9 cellular contexts compared by ENCODE assay signal in genomic region chr10:62814901-62815372, GRCh38. TPM values are rescaled to one million over a fixed set of nuclear protein-coding genes. Genes with fewer than 3 reads are reported as not detected.
DNase-seq lines count a peak whose midpoint lies in the region; ATAC-seq and TF ChIP-seq lines count a peak whose summit lies in the region.
"Had no signal": no experiment of that assay in that cellular context is flagged by ENCODE, and none has a peak within 500 bp of the region (broad histone marks: within the 10 kb centered on the region; RNA-seq: fewer than 3 reads in every experiment).

No MANE protein-coding gene starts in this region.

- TF ChIP-seq CTCF in GM06990 (IDR thresholded peaks at IDR 0.05; ENCODE audit: insufficient read depth, low read length, poor library complexity, severe bottlenecking) (no peak), fibroblast of the aortic adventitia (IDR thresholded peaks at IDR 0.05; ENCODE audit: insufficient read depth, low read length) (no peak)

- H3K36me3 ChIP-seq in GM06990 (ENCODE audit: control insufficient read depth, insufficient read depth, low read length) = peaks cover 7% of the 10 kb centered on the region

- ATAC-seq in HG02642 (IDR thresholded peaks at IDR 0.05; ENCODE audit: poor library complexity, unreplicated experiment) (no peak), HG02678 (IDR thresholded peaks at IDR 0.05; ENCODE audit: unreplicated experiment) (no peak)

- DNase-seq in GM06990 (ENCODE audit: extremely low read depth, insufficient read length) (no peak), fibroblast of the aortic adventitia (ENCODE audit: low read depth) (no peak), skeletal muscle cell (ENCODE audit: low read depth) (no peak), MV-4-11 (lab: John Stamatoyannopoulos, UW) (no peak), pons (ENCODE audit: low spot score) (no peak)
- peak; percentile 43 to 53 for DNase-seq in activated CD4-positive, alpha-beta T cell treated with anti-CD3 and anti-CD28 coated beads, Interleukin-2, amount 50 U/mL, for 4 hours

- H3K27me3 ChIP-seq in GM06990 (replicated peaks; ENCODE audit: control insufficient read depth, insufficient read depth, low read length) = no peaks in the 10 kb centered on the region; the same call in none of the 2 replicates

- H3K4me3 ChIP-seq in GM06990 (replicated peaks; ENCODE audit: low read depth, low read length) (peak overlapping the region; percentile 68), fibroblast of the aortic adventitia (ENCODE audit: low read depth, low read length) (peak overlapping the region; percentile 73), skeletal muscle cell (ENCODE audit: low read depth, low read length) (peak overlapping the region; percentile 64)

RNA-seq across cellular contexts. Expression of gene EGR2, which starts 1.2 kb away (rescaled TPM):
- total RNA-seq in fibroblast of the aortic adventitia (ENCODE audit: low replicate concordance) = 0.90 TPM in 1 of 2 replicates, not detected in the other
- total RNA-seq: HT1080 had no signal

RNA-seq across cellular contexts. Expression of gene ADO, which starts 10.4 kb away (rescaled TPM):
- 11.0 and 22.0 TPM in 2 replicates for total RNA-seq in fibroblast of the aortic adventitia (ENCODE audit: low replicate concordance)

Comparison
In these comparisons a context has a peak if more than half of its experiments do, and no peak if none do; other contexts are left out.
1. DNase-seq: peak in activated CD4-positive, alpha-beta T cell treated with anti-CD3 and anti-CD28 coated beads, Interleukin-2, amount 50 U/mL, for 4 hours (2 of 2); none in GM06990 (single experiment), fibroblast of the aortic adventitia (single experiment), skeletal muscle cell (single experiment), MV-4-11 (single experiment) and pons (single experiment).
2. Peak in every context shown above with its lines, with median percentiles within 50 percentile points of each other: H3K4me3 ChIP-seq.